8 cellular contexts compared by ENCODE assay signal in the genomic region with DNA sequence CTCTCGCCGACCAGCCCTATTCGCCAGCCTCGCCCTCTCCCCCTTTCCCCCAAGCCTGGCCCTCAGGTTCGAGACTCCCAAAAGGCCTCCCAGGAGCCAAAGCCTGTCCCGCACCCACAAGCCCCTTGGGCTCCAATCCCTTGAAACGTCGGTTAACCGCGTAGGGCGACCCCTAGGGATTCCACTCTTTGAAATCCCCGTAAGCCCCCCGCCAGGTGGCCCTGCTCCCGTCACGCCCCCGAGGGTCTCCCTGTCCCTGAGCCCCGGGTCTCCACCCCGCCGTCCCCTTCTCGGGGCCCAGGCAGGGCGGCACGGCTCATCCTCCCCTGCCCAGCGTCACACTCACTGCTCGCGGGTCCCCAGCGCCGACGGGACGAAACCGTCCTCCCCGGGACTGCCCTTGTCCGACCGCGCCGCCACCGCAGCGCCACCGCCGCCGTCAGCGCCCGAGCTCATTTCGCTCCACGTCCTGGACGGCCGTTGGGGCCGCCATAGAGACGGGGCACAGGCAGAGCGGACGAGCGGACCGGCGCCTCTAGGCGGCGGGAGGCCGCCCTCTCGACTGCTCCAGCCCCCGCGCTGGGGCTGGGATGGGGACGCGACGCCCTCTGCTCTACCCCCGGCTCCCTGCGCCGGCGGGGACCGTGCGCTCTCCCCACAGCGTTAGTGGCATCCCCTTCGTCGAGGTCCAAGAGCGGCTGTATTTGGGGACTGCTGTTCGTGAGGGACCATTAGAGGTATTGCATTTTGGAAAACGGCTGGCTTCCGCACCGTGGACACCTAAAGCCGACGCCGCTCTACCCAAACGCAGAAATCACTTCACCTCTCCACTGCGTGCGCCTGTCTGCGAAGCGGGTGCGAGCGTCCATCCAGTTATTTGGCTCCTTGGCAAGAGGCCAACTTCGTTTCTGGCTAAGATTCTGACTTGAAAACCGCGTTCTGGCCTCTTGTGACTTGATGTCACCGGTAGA. TPM values are rescaled to one million over a fixed set of nuclear protein-coding genes. Genes with fewer than 3 reads are reported as not detected.
DNase-seq lines count a peak whose midpoint lies in the region; ATAC-seq and TF ChIP-seq lines count a peak whose summit lies in the region.

A gene (minus strand): TSS at position 510 of the 971 bp plus-strand sequence. CDS start 54 bp downstream, at position 456.

- peaks cover 18% of the 10 kb centered on the region for H3K4me1 Mint-ChIP-seq in activated naive CD8-positive, alpha-beta T cell treated with anti-CD3 and anti-CD28 coated beads, Interleukin-2, amount 10 ng/mL, durations not matched to agents 7 days and 5 days

- H3K27me3 ChIP-seq in SU-DHL-6 (ENCODE audit: low read length) (no peaks in the 10 kb centered on the region), transverse colon (no peaks in the 10 kb centered on the region)

- H3K9me3 ChIP-seq in SU-DHL-6 (ENCODE audit: insufficient read depth, low read length): no peaks in the 10 kb centered on the region
- H3K9me3 ChIP-seq in transverse colon: no peaks in the 10 kb centered on the region

- 0 out of 2 replicates have a peak, but pooled peaks cover 9% of the 10 kb centered on the region for H3F3A ChIP-seq in SU-DHL-6 (ENCODE audit: insufficient read depth)

- peak within 1 kb of the TSS; percentile 97 for H3K4me3 Mint-ChIP-seq in activated naive CD8-positive, alpha-beta T cell treated with anti-CD3 and anti-CD28 coated beads, Interleukin-2, amount 10 ng/mL, durations not matched to agents 7 days and 5 days

- DNase-seq in GM12865 (ENCODE audit: low read depth): peak; percentile 94
- DNase-seq in NCI-H1048 (lab: John Stamatoyannopoulos, UW): peak; percentile 47
- peak; percentile 89 for DNase-seq in activated naive CD8-positive, alpha-beta T cell treated with anti-CD3 and anti-CD28 coated beads, Interleukin-2, amount 10 ng/mL, durations not matched to agents 7 days and 5 days
- DNase-seq in Right ventricle myocardium superior: peak; percentile 92
- peak; percentile 77 for DNase-seq in pons (ENCODE audit: low spot score)
- DNase-seq in transverse colon: peak; percentile 84

- H3K9me3 Mint-ChIP-seq in activated naive CD8-positive, alpha-beta T cell treated with anti-CD3 and anti-CD28 coated beads, Interleukin-2, amount 10 ng/mL, durations not matched to agents 7 days and 5 days: no peaks in the 10 kb centered on the region

- no peak for TF ChIP-seq CTCF in GM12865 (IDR thresholded peaks at IDR 0.05; ENCODE audit: insufficient read depth, low read depth, low read length, missing control alignments)
- peak; percentile 41 for TF ChIP-seq CTCF in SU-DHL-6 (IDR thresholded peaks at IDR 0.05; ENCODE audit: insufficient read depth, low read length, poor library complexity, severe bottlenecking)
- TF ChIP-seq CTCF in transverse colon (IDR thresholded peaks at IDR 0.05): peak; percentile 45 to 84 (median 61)

- in situ Hi-C loops in transverse colon (cut with MboI; ENCODE audit: low pct_ligation_motif_present in 1 of 4, low pct_unique_long_range_greater_than_20kb in 1 of 4, low sequenced_read_pairs in 3 of 4): no loop called here

- H3K9ac ChIP-seq in SU-DHL-6 (ENCODE audit: low read length): peak within 1 kb of the TSS; percentile 94

- intact Hi-C loops in Right ventricle myocardium superior (cut with DNase I): no loop called here
- intact Hi-C loops in transverse colon (cut with DNase I; ENCODE audit: low total_unique reads): no loop called here

- H3K27ac ChIP-seq in SU-DHL-6 (ENCODE audit: low read depth, low read length) (peak within 1 kb of the TSS; percentile 62), transverse colon (peak within 1 kb of the TSS; percentile 92 to 96 (median 93))

- H2AFZ ChIP-seq in SU-DHL-6 (ENCODE audit: low read depth, low read length, severe bottlenecking): peak within 1 kb of the TSS; percentile 75

- H4K20me1 ChIP-seq in SU-DHL-6 (ENCODE audit: low read depth, low read length): no peaks in the 10 kb centered on the region

- H3K36me3 Mint-ChIP-seq in activated naive CD8-positive, alpha-beta T cell treated with anti-CD3 and anti-CD28 coated beads, Interleukin-2, amount 10 ng/mL, durations not matched to agents 7 days and 5 days: peaks cover 10% of the 10 kb centered on the region

- no peaks in the 10 kb centered on the region for H3K9me2 ChIP-seq in SU-DHL-6 (replicated peaks; ENCODE audit: insufficient read depth, low read length)

- H3K4me3 ChIP-seq in GM12865 (ENCODE audit: low read depth, low read length): peak within 1 kb of the TSS; percentile 92
- H3K4me3 ChIP-seq in SU-DHL-6 (ENCODE audit: insufficient read depth, low read length, poor library complexity, severe bottlenecking): peak within 1 kb of the TSS; percentile 79
- H3K4me3 ChIP-seq in transverse colon: peak within 1 kb of the TSS; percentile 89 to 95 (median 89)

- H3K27ac Mint-ChIP-seq in activated naive CD8-positive, alpha-beta T cell treated with anti-CD3 and anti-CD28 coated beads, Interleukin-2, amount 10 ng/mL, durations not matched to agents 7 days and 5 days: peak within 1 kb of the TSS; percentile 98

- H3K4me2 ChIP-seq in SU-DHL-6 (ENCODE audit: low read depth, low read length, poor library complexity, severe bottlenecking): peak within 1 kb of the TSS; percentile 82

- TF ChIP-seq POLR2A in transverse colon (IDR thresholded peaks at IDR 0.05): peak; percentile 83

- TF ChIP-seq EP300 in transverse colon (IDR thresholded peaks at IDR 0.05; ENCODE audit: low read depth): no peak

- no peaks in the 10 kb centered on the region for H3K27me3 Mint-ChIP-seq in activated naive CD8-positive, alpha-beta T cell treated with anti-CD3 and anti-CD28 coated beads, Interleukin-2, amount 10 ng/mL, durations not matched to agents 7 days and 5 days

- WGBS in transverse colon (ENCODE audit: low coverage in 1 of 2), 2 donors: 0% methylated on average over 55 of the region's 90 CpGs; no CpG with 5 or more reads in 1 of the 2 donors

- H3K4me1 ChIP-seq in transverse colon: peaks cover 6 to 12% (median 8%) of the 10 kb centered on the region in 4 donors

- H3K36me3 ChIP-seq in SU-DHL-6 (ENCODE audit: low read length) (0 out of 2 replicates have a peak, but pooled peaks cover 3% of the 10 kb centered on the region), transverse colon (no peaks in the 10 kb centered on the region)

- ATAC-seq in HG02610 (IDR thresholded peaks at IDR 0.05; ENCODE audit: unreplicated experiment) (peak; percentile 90), Right ventricle myocardium superior (ENCODE audit: poor library complexity) (peak; percentile 99)
- ATAC-seq in activated naive CD8-positive, alpha-beta T cell treated with anti-CD3 and anti-CD28 coated beads, Interleukin-2, amount 10 ng/mL, durations not matched to agents 7 days and 5 days (ENCODE audit: low read depth): peak; percentile 95

- peaks cover 8% of the 10 kb centered on the region for H3K79me2 ChIP-seq in SU-DHL-6 (ENCODE audit: insufficient read depth, low read length)

- POLR2A ChIA-PET in activated naive CD8-positive, alpha-beta T cell treated with anti-CD3 and anti-CD28 coated beads, Interleukin-2, amount 10 ng/mL, durations not matched to agents 7 days and 5 days (lab: Charles Lee): interaction anchor here (0.6 to 2.5 kb wide), 9 partner anchors 10 to 261 kb away, joined by 3 to 26 read pairs (median 4); a partner anchor contains a TSS

RNA-seq across cellular contexts. Expression of the gene that starts here (rescaled TPM):
- 10 to 100 TPM; 22.0 to 22.8 TPM for total RNA-seq in activated naive CD8-positive, alpha-beta T cell treated with anti-CD3 and anti-CD28 coated beads, Interleukin-2, amount 10 ng/mL, durations not matched to agents 7 days and 5 days
- total RNA-seq in Right ventricle myocardium superior: 11.9 TPM
- total RNA-seq in transverse colon: 10 to 100 TPM in 2 of 4 donors, 1 to 10 TPM in 2; 5.2 to 19.1 (median 10.6) TPM

Comparison
In these comparisons a context has a peak if more than half of its experiments do, and no peak if none do; other contexts are left out.
1. Peak in every context shown above with its lines: DNase-seq, ATAC-seq, H3K4me3 ChIP-seq and H3K27ac ChIP-seq.